Comparison of ENCODE assay signal across 32 cellular contexts in the genomic region with DNA sequence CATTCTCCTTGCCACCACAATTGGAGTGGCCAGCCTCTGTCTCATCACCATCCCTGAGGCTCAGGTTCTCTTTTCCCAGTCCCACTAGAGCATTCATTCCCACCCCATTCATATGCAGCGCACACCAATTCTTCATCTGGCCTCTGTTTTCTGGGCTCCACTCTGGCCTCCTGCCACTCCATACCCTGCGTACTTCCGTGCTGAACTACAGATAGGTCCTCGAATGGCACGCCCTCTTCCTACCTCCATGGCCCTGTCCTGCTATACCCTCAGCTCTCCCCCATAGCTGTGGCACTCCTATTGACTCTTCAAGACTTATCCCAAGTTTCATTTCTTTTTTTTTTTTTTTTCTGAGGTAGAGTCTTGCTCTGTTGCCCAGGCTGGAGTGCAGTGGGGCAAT. TPM values are rescaled to one million over a fixed set of nuclear protein-coding genes. Genes with fewer than 3 reads are reported as not detected.
"Had no signal": no experiment of that assay in that cellular context is flagged by ENCODE, and none has a peak within 500 bp of the region (broad histone marks: within the 10 kb centered on the region; RNA-seq: fewer than 3 reads in every experiment).

No MANE protein-coding gene starts in this region.

- ATAC-seq: activated CD4-positive, alpha-beta T cell treated with anti-CD3 and anti-CD28 coated beads for 36 hours; activated CD8-positive, alpha-beta memory T cell treated with anti-CD3 and anti-CD28 coated beads, Interleukin-2, amount 10 ng/mL, durations not matched to agents 7 days and 5 days; activated CD8-positive, alpha-beta T cell treated with anti-CD3 and anti-CD28 coated beads, Interleukin-2, amount 10 ng/mL, durations not matched to agents 7 days and 5 days; activated naive CD4-positive, alpha-beta T cell treated with anti-CD3 and anti-CD28 coated beads, Interleukin-2, amount 50 U/mL, for 72 hours; activated T-cell treated with anti-CD3 and anti-CD28 coated beads, Interleukin-2, amount 50 U/mL, for 72 hours; foreskin keratinocyte; gastrocnemius medialis; heart left ventricle; T-helper 17 cell had no signal

- H3K27ac ChIP-seq: ascending aorta, breast epithelium, cardiac muscle cell, coronary artery, dorsolateral prefrontal cortex, esophagus muscularis mucosa, foreskin keratinocyte, gastrocnemius medialis, heart left ventricle had no signal

- H3K9me3 ChIP-seq: ascending aorta, breast epithelium, esophagus muscularis mucosa, gastrocnemius medialis, heart left ventricle had no signal

- H3K4me3 ChIP-seq: ascending aorta, breast epithelium, cardiac muscle cell, coronary artery, dorsolateral prefrontal cortex, esophagus muscularis mucosa, gastrocnemius medialis, heart left ventricle had no signal

- H3K27me3 ChIP-seq: ascending aorta, breast epithelium, cardiac muscle cell, dorsolateral prefrontal cortex, esophagus muscularis mucosa had no signal

- H3K4me1 ChIP-seq: ascending aorta, breast epithelium, foreskin keratinocyte, gastrocnemius medialis, heart left ventricle had no signal

- DNase-seq: activated CD4-positive, alpha-beta memory T cell treated with anti-CD3 and anti-CD28 coated beads for 36 hours; activated CD4-positive, alpha-beta T cell treated with anti-CD3 and anti-CD28 coated beads for 36 hours; activated CD4-positive, alpha-beta T cell treated with anti-CD3 and anti-CD28 coated beads, Interleukin-2, amount 10 ng/mL, durations not matched to agents 24 days and 14 days; activated CD4-positive, CD25-positive, alpha-beta regulatory T cell; activated CD4-positive, CD25-positive, alpha-beta regulatory T cell treated with anti-CD3 and anti-CD28 coated beads, Interleukin-2, amount 50 U/mL, for 72 hours; activated CD8-positive, alpha-beta memory T cell treated with anti-CD3 and anti-CD28 coated beads, Interleukin-2, amount 10 ng/mL, durations not matched to agents 7 days and 5 days; activated CD8-positive, alpha-beta memory T cell treated with anti-CD3 and anti-CD28 coated beads, Interleukin-2, amount 50 U/mL, for 4 hours; activated CD8-positive, alpha-beta T cell treated with anti-CD3 and anti-CD28 coated beads, Interleukin-2, amount 10 ng/mL, durations not matched to agents 7 days and 5 days; activated gamma-delta T cell; activated naive CD4-positive, alpha-beta T cell; activated naive CD4-positive, alpha-beta T cell treated with anti-CD3 and anti-CD28 coated beads, Interleukin-2, amount 10 ng/mL, durations not matched to agents 7 days and 5 days; activated naive CD8-positive, alpha-beta T cell treated with anti-CD3 and anti-CD28 coated beads, Interleukin-2, amount 10 ng/mL, durations not matched to agents 7 days and 5 days; activated T-cell treated with anti-CD3 and anti-CD28 coated beads, Interleukin-2, amount 50 U/mL, for 1 hour; activated T-cell treated with anti-CD3 and anti-CD28 coated beads, Interleukin-2, amount 50 U/mL, for 72 hours; central memory CD4-positive, alpha-beta T cell; cerebellar nuclear complex; effector memory CD4-positive, alpha-beta T cell; erythroblast; foreskin keratinocyte; gastrocnemius medialis; glutamatergic neuron; heart left ventricle; T-helper 1 cell; T-helper 17 cell; T1000 had no signal

- H3K36me3 ChIP-seq: ascending aorta, breast epithelium, cardiac muscle cell, esophagus muscularis mucosa, gastrocnemius medialis, heart left ventricle had no signal

RNA-seq across cellular contexts. Expression of a gene that starts 25.9 kb away (rescaled TPM):
- total RNA-seq: activated CD4-positive, alpha-beta T cell treated with anti-CD3 and anti-CD28 coated beads, Interleukin-2, amount 10 ng/mL, durations not matched to agents 24 days and 14 days; activated CD8-positive, alpha-beta memory T cell treated with anti-CD3 and anti-CD28 coated beads, Interleukin-2, amount 10 ng/mL, durations not matched to agents 7 days and 5 days; activated CD8-positive, alpha-beta T cell treated with anti-CD3 and anti-CD28 coated beads, Interleukin-2, amount 10 ng/mL, durations not matched to agents 7 days and 5 days; activated naive CD8-positive, alpha-beta T cell treated with anti-CD3 and anti-CD28 coated beads, Interleukin-2, amount 10 ng/mL, durations not matched to agents 7 days and 5 days; T-helper 17 cell had no signal
